Comparison of ENCODE assay signal across 1 cellular context in genomic region chr14:72237722-72238666, GRCh38.
A peak's percentile ranks its signal among the peaks of the same experiment; 100 is the strongest.
TF ChIP-seq lines count a peak whose summit lies in the region.

No MANE protein-coding gene starts in this region.

TF ChIP-seq in GM12878, 131 proteins besides CTCF, POLR2A, EP300 and RAD21 (continued from another document):
- TF ChIP-seq EED (IDR thresholded peaks at IDR 0.05; ENCODE audit: low read depth) (peak; percentile 66), TCF3 (IDR thresholded peaks at IDR 0.05; ENCODE audit: borderline replicate concordance, insufficient read depth, low read depth, low read length) (no peak), HDAC2 (IDR thresholded peaks at IDR 0.05) (no peak), GABPA (IDR thresholded peaks at IDR 0.05; ENCODE audit: low read depth) (no peak), TBL1XR1 (IDR thresholded peaks at IDR 0.05; ENCODE audit: low read depth, low read length) (no peak), BACH1 (IDR thresholded peaks at IDR 0.05; ENCODE audit: borderline replicate concordance) (no peak), KDM1A (IDR thresholded peaks at IDR 0.05; ENCODE audit: borderline replicate concordance) (no peak), EGR1 (IDR thresholded peaks at IDR 0.05; ENCODE audit: borderline replicate concordance in 1 of 2, low read depth in 2 of 2, low read length in 2 of 2) (no peak), LARP7 (IDR thresholded peaks at IDR 0.05) (no peak), BCL3 (IDR thresholded peaks at IDR 0.05; ENCODE audit: borderline replicate concordance, insufficient read depth, low read depth, low read length, poor library complexity, severe bottlenecking) (no peak), ZNF687 (IDR thresholded peaks at IDR 0.05) (0 out of 2 replicates have a peak, but pooled peaks have one; percentile 29), FOXK2 (IDR thresholded peaks at IDR 0.05) (no peak), PBX3 (IDR thresholded peaks at IDR 0.05; ENCODE audit: insufficient replicate concordance, low read depth, low read length) (no peak), RUNX3 (IDR thresholded peaks at IDR 0.05; ENCODE audit: low read length) (peak; percentile 66), SREBF1 (IDR thresholded peaks at IDR 0.05; ENCODE audit: low read length) (no peak), TARDBP (IDR thresholded peaks at IDR 0.05; ENCODE audit: borderline replicate concordance) (no peak), SRF (IDR thresholded peaks at IDR 0.05; ENCODE audit: low read depth in 2 of 2, low read length in 2 of 2) (no peak), NR2C1 (IDR thresholded peaks at IDR 0.05) (no peak), MAX (IDR thresholded peaks at IDR 0.05; ENCODE audit: low read depth, low read length) (no peak), GATAD2B (conservative IDR thresholded peaks at IDR 0.05; ENCODE audit: low read depth) (peak; percentile 65; the same call in 1 of the 2 replicates), ZNF622 (IDR thresholded peaks at IDR 0.05) (no peak), IKZF1 (conservative IDR thresholded peaks at IDR 0.05) (peak; percentile 45), STAT1 (conservative IDR thresholded peaks at IDR 0.05) (no peak), FOXM1 (IDR thresholded peaks at IDR 0.05; ENCODE audit: low read depth, low read length) (no peak), PAX5 (IDR thresholded peaks at IDR 0.05; ENCODE audit: borderline replicate concordance, low read depth, low read length) (no peak), BMI1 (IDR thresholded peaks at IDR 0.05; ENCODE audit: borderline replicate concordance) (no peak)
